Comparison of ENCODE assay signal across 8 cellular contexts in genomic region chr10:91632671-91633550, GRCh38. TPM values are rescaled to one million over a fixed set of nuclear protein-coding genes. Genes with fewer than 3 reads are reported as not detected.
DNase-seq lines count a peak whose midpoint lies in the region; ATAC-seq lines count a peak whose summit lies in the region.

PPP1R3C (minus strand) TSS chr10:91633071; CDS start chr10:91632969, 102 bp downstream.

- H3K36me3 ChIP-seq in mesenchymal stem cell (ENCODE audit: control insufficient read depth in 1 of 2, insufficient read depth in 2 of 2, low read depth in 1 of 2, low read length in 2 of 2) (peaks cover 4 to 30% of the 10 kb centered on the region in 2 experiments), Karpas-422 (ENCODE audit: insufficient read depth, low read length) (no peaks in the 10 kb centered on the region)

- no peaks in the 10 kb centered on the region for H3K27me3 ChIP-seq in mesenchymal stem cell (ENCODE audit: control insufficient read depth in 1 of 2, insufficient read depth in 1 of 2, low read length in 2 of 2)
- H3K27me3 ChIP-seq in Karpas-422 (ENCODE audit: low read length) = no peaks in the 10 kb centered on the region

- H3K9me3 ChIP-seq in mesenchymal stem cell (ENCODE audit: control insufficient read depth, low read length) = no peaks in the 10 kb centered on the region
- no peaks in the 10 kb centered on the region for H3K9me3 ChIP-seq in Karpas-422 (ENCODE audit: low read length)

- no peaks in the 10 kb centered on the region for H3K79me1 ChIP-seq in mesenchymal stem cell (replicated peaks; ENCODE audit: low read length, poor library complexity, severe bottlenecking)

- peak within 1 kb of the TSS; percentile 35 for H2BK120ac ChIP-seq in mesenchymal stem cell (ENCODE audit: low read depth, low read length)

- no peaks in the 10 kb centered on the region for H4K20me1 ChIP-seq in Karpas-422 (ENCODE audit: insufficient read depth, low read depth, low read length)

- peak within 1 kb of the TSS; percentile 80 for H4K8ac ChIP-seq in mesenchymal stem cell (ENCODE audit: low read length)

- DNase-seq in NCI-H226 = peak; percentile 98
- peak; percentile 35 for DNase-seq in activated T-cell treated with anti-CD3 and anti-CD28 coated beads for 24 hours (ENCODE audit: low read depth)
- DNase-seq in epithelial cell of prostate (ENCODE audit: low read depth, low spot score) = peak; percentile 64
- peak; percentile 84 for DNase-seq in mesenchymal stem cell
- peak; percentile 39 to 40 for DNase-seq in stimulated activated CD8-positive, alpha-beta memory T cell treated with anti-CD3 and anti-CD28 coated beads, Interleukin-2, amount 100 ng/mL, for 48 hours (ENCODE audit: low read depth in 2 of 2)
- no peak for DNase-seq in Karpas-422

- H2AK5ac ChIP-seq in mesenchymal stem cell (ENCODE audit: low read length, severe bottlenecking) = peak within 1 kb of the TSS; percentile 47

- H3K23ac ChIP-seq in mesenchymal stem cell (ENCODE audit: low read length in 2 of 2) = peak within 1 kb of the TSS in 1 of 2 experiments; percentile 92

- peak within 1 kb of the TSS; percentile 79 for H3K18ac ChIP-seq in mesenchymal stem cell (ENCODE audit: low read depth in 1 of 2, low read length in 2 of 2)

- H3K27ac ChIP-seq in epithelial cell of prostate (peak within 1 kb of the TSS; percentile 14), mesenchymal stem cell (ENCODE audit: low read length, poor library complexity, severe bottlenecking) (peak within 1 kb of the TSS; percentile 31), Karpas-422 (ENCODE audit: low read length) (no peak within 1 kb of the TSS)

- peak within 1 kb of the TSS; percentile 59 to 86 for H3K4me3 ChIP-seq in mesenchymal stem cell (ENCODE audit: insufficient read depth in 1 of 2, low read depth in 1 of 2, low read length in 2 of 2)
- H3K4me3 ChIP-seq in Karpas-422 (ENCODE audit: low read length) = no peak within 1 kb of the TSS

- ATAC-seq in GM18498 (IDR thresholded peaks at IDR 0.05; ENCODE audit: unreplicated experiment) (peak; percentile 65), HG02943 (IDR thresholded peaks at IDR 0.05; ENCODE audit: low read depth, unreplicated experiment) (peak; percentile 81)

- H3K9ac ChIP-seq in mesenchymal stem cell (ENCODE audit: low read length) (peak within 1 kb of the TSS; percentile 87), Karpas-422 (ENCODE audit: low read length) (no peak within 1 kb of the TSS)

- peak within 1 kb of the TSS; percentile 27 for H4K91ac ChIP-seq in mesenchymal stem cell (ENCODE audit: low read length)

- H2BK5ac ChIP-seq in mesenchymal stem cell (ENCODE audit: low read depth, low read length, poor library complexity, severe bottlenecking) = peak within 1 kb of the TSS; percentile 14

- H3K9me2 ChIP-seq in Karpas-422 (replicated peaks; ENCODE audit: insufficient read depth, low read length) = no peaks in the 10 kb centered on the region

- peak within 1 kb of the TSS in 1 of 2 experiments; percentile 81 for H3K4ac ChIP-seq in mesenchymal stem cell (ENCODE audit: low read depth in 1 of 2, low read length in 2 of 2)

- H3K14ac ChIP-seq in mesenchymal stem cell (ENCODE audit: low read length in 2 of 2) = peak within 1 kb of the TSS in 1 of 2 experiments; percentile 61

- H2AFZ ChIP-seq in mesenchymal stem cell (ENCODE audit: low read depth, low read length) (peak within 1 kb of the TSS; percentile 85), Karpas-422 (ENCODE audit: low read length) (no peak within 1 kb of the TSS)

- peak within 1 kb of the TSS; percentile 56 for H3K4me2 ChIP-seq in mesenchymal stem cell (ENCODE audit: low read length, poor library complexity, severe bottlenecking)
- H3K4me2 ChIP-seq in Karpas-422 (ENCODE audit: low read depth, low read length, poor library complexity, severe bottlenecking) = no peak within 1 kb of the TSS

- H2BK12ac ChIP-seq in mesenchymal stem cell (ENCODE audit: low read length in 2 of 2) = peak within 1 kb of the TSS in 1 of 2 experiments; percentile 93

- peak within 1 kb of the TSS; percentile 75 for H2BK15ac ChIP-seq in mesenchymal stem cell (ENCODE audit: low read depth, poor library complexity, severe bottlenecking)

- H3K4me1 ChIP-seq in mesenchymal stem cell (ENCODE audit: control insufficient read depth, insufficient read depth, low read depth, low read length) = no peaks in the 10 kb centered on the region
- no peaks in the 10 kb centered on the region for H3K4me1 ChIP-seq in Karpas-422 (ENCODE audit: low read length)

- 20% methylated on average over 61 of the region's 61 CpGs for WGBS in mesenchymal stem cell

- H3K79me2 ChIP-seq in Karpas-422 (ENCODE audit: low read length) = no peaks in the 10 kb centered on the region

RNA-seq across cellular contexts. Expression of gene PPP1R3C, which starts in this region (rescaled TPM):
- polyA plus RNA-seq in mesenchymal stem cell (2013, experiment 1 of 2) = 7.0 TPM
- polyA plus RNA-seq in mesenchymal stem cell (2013, experiment 2 of 2) = 7.3 TPM
- total RNA-seq in Karpas-422 (2014; rRNA removed; shearing (Covaris generic); ENCODE audit: low replicate concordance) = not detected in 2 replicates
